Comparison of ENCODE assay signal across 16 cellular contexts in genomic region chr2:46826898-46827245, GRCh38.
DNase-seq lines count a peak whose midpoint lies in the region; ATAC-seq and TF ChIP-seq lines count a peak whose summit lies in the region.
"Had no signal": no experiment of that assay in that cellular context is flagged by ENCODE, and none has a peak within 500 bp of the region (broad histone marks: within the 10 kb centered on the region; RNA-seq: fewer than 3 reads in every experiment).

No MANE protein-coding gene starts in this region.

- H3K27me3 Mint-ChIP-seq in nephron (ENCODE audit: low read depth): peaks cover 4% of the 10 kb centered on the region
- peaks cover 9% of the 10 kb centered on the region for H3K27me3 Mint-ChIP-seq in activated CD4-positive, alpha-beta T cell treated with anti-CD3 and anti-CD28 coated beads for 36 hours
- H3K27me3 Mint-ChIP-seq in activated CD4-positive, alpha-beta memory T cell treated with anti-CD3 and anti-CD28 coated beads, Interleukin-2, amount 10 ng/mL, durations not matched to agents 7 days and 5 days: peaks cover 5% of the 10 kb centered on the region

- ATAC-seq in left ventricle myocardium superior: peak; percentile 6
- no peak for ATAC-seq in activated CD4-positive, alpha-beta T cell treated with anti-CD3 and anti-CD28 coated beads for 36 hours

- no peaks in the 10 kb centered on the region for H3K9me3 ChIP-seq in left ventricle myocardium inferior (replicated peaks)

- no peak overlapping the region for H3K4me3 ChIP-seq in left ventricle myocardium inferior
- H3K4me3 ChIP-seq in coronary artery: no peak overlapping the region

- H3K27ac ChIP-seq in left ventricle myocardium inferior (replicated peaks) (no peak overlapping the region), coronary artery (no peak overlapping the region)

- peaks cover 19% of the 10 kb centered on the region for H3K4me1 ChIP-seq in left ventricle myocardium inferior

- H3K9me3 Mint-ChIP-seq in nephron: no peaks in the 10 kb centered on the region
- no peaks in the 10 kb centered on the region for H3K9me3 Mint-ChIP-seq in activated CD4-positive, alpha-beta T cell treated with anti-CD3 and anti-CD28 coated beads for 36 hours (ENCODE audit: low read depth)
- H3K9me3 Mint-ChIP-seq in activated CD4-positive, alpha-beta memory T cell treated with anti-CD3 and anti-CD28 coated beads, Interleukin-2, amount 10 ng/mL, durations not matched to agents 7 days and 5 days: no peaks in the 10 kb centered on the region

- intact Hi-C loops in left ventricle myocardium superior (cut with micrococcal nuclease) (no loop called here), left ventricle myocardium inferior (cut with micrococcal nuclease) (no loop called here)
- intact Hi-C loops in activated CD4-positive, alpha-beta T cell treated with anti-CD3 and anti-CD28 coated beads for 36 hours (cut with DNase I, micrococcal nuclease): no loop called here

- no peaks in the 10 kb centered on the region for H3K27me3 ChIP-seq in left ventricle myocardium inferior (ENCODE audit: low read depth)

- H3K36me3 ChIP-seq in left ventricle myocardium inferior: no peaks in the 10 kb centered on the region

- H3K4me1 Mint-ChIP-seq in nephron: peaks cover 5% of the 10 kb centered on the region
- H3K4me1 Mint-ChIP-seq in activated CD4-positive, alpha-beta T cell treated with anti-CD3 and anti-CD28 coated beads for 36 hours: no peaks in the 10 kb centered on the region
- H3K4me1 Mint-ChIP-seq in activated CD4-positive, alpha-beta memory T cell treated with anti-CD3 and anti-CD28 coated beads, Interleukin-2, amount 10 ng/mL, durations not matched to agents 7 days and 5 days: no peaks in the 10 kb centered on the region
- H3K4me1 Mint-ChIP-seq: CD14-positive monocyte, IgD-negative memory B cell had no signal

- TF ChIP-seq CTCF in left ventricle myocardium inferior (IDR thresholded peaks at IDR 0.05; ENCODE audit: borderline replicate concordance) (no peak), coronary artery (IDR thresholded peaks at IDR 0.05) (no peak), nephron (IDR thresholded peaks at IDR 0.05; ENCODE audit: unreplicated experiment in 3 of 3) (no peak)

- H3K4me3 Mint-ChIP-seq in nephron: no peak overlapping the region
- H3K4me3 Mint-ChIP-seq in activated CD4-positive, alpha-beta T cell treated with anti-CD3 and anti-CD28 coated beads for 36 hours: no peak overlapping the region
- H3K4me3 Mint-ChIP-seq in activated CD4-positive, alpha-beta memory T cell treated with anti-CD3 and anti-CD28 coated beads, Interleukin-2, amount 10 ng/mL, durations not matched to agents 7 days and 5 days: no peak overlapping the region
- H3K4me3 Mint-ChIP-seq: CD14-positive monocyte, IgD-negative memory B cell had no signal

- DNase-seq in left ventricle myocardium superior: no peak
- no peak for DNase-seq in left ventricle myocardium inferior
- peak; percentile 50 for DNase-seq in coronary artery (ENCODE audit: low spot score)
- DNase-seq in activated CD4-positive, alpha-beta T cell treated with anti-CD3 and anti-CD28 coated beads for 36 hours: no peak
- no peak for DNase-seq in activated CD4-positive, alpha-beta memory T cell treated with anti-CD3 and anti-CD28 coated beads, Interleukin-2, amount 10 ng/mL, durations not matched to agents 7 days and 5 days
- no peak for DNase-seq in nucleus accumbens (lab: John Stamatoyannopoulos, UW)
- DNase-seq: COR-L47, DMS153, Kasumi-1, NCI-H1105, NCI-H1694, NCI-H510A treated with DMSO at 0.1 percent for 48 hours, NCI-H82 had no signal

- POLR2A ChIA-PET in activated CD4-positive, alpha-beta T cell treated with anti-CD3 and anti-CD28 coated beads for 36 hours (lab: Charles Lee): no interaction called here
- POLR2A ChIA-PET in activated CD4-positive, alpha-beta memory T cell treated with anti-CD3 and anti-CD28 coated beads, Interleukin-2, amount 10 ng/mL, durations not matched to agents 7 days and 5 days (lab: Charles Lee): no interaction called here

- H3K36me3 Mint-ChIP-seq in nephron (ENCODE audit: low read depth): no peaks in the 10 kb centered on the region
- no peaks in the 10 kb centered on the region for H3K36me3 Mint-ChIP-seq in activated CD4-positive, alpha-beta T cell treated with anti-CD3 and anti-CD28 coated beads for 36 hours (ENCODE audit: low read depth)
- H3K36me3 Mint-ChIP-seq in activated CD4-positive, alpha-beta memory T cell treated with anti-CD3 and anti-CD28 coated beads, Interleukin-2, amount 10 ng/mL, durations not matched to agents 7 days and 5 days (ENCODE audit: low read depth): no peaks in the 10 kb centered on the region
- H3K36me3 Mint-ChIP-seq: CD14-positive monocyte, IgD-negative memory B cell had no signal

- peak overlapping the region in 2 of 3 experiments; percentile 10 to 30 for H3K27ac Mint-ChIP-seq in nephron
- H3K27ac Mint-ChIP-seq in activated CD4-positive, alpha-beta T cell treated with anti-CD3 and anti-CD28 coated beads for 36 hours: no peak overlapping the region
- H3K27ac Mint-ChIP-seq in activated CD4-positive, alpha-beta memory T cell treated with anti-CD3 and anti-CD28 coated beads, Interleukin-2, amount 10 ng/mL, durations not matched to agents 7 days and 5 days: no peak overlapping the region
- H3K27ac Mint-ChIP-seq: CD14-positive monocyte, IgD-negative memory B cell had no signal

- CTCF ChIA-PET in activated CD4-positive, alpha-beta T cell treated with anti-CD3 and anti-CD28 coated beads for 36 hours (lab: Charles Lee): no interaction called here
- CTCF ChIA-PET in activated CD4-positive, alpha-beta memory T cell treated with anti-CD3 and anti-CD28 coated beads, Interleukin-2, amount 10 ng/mL, durations not matched to agents 7 days and 5 days (lab: Charles Lee): no interaction called here

Comparison
In these comparisons a context has a peak if more than half of its experiments do, and no peak if none do; other contexts are left out.
1. H3K27ac Mint-ChIP-seq: peak in nephron (2 of 3); none in activated CD4-positive, alpha-beta T cell treated with anti-CD3 and anti-CD28 coated beads for 36 hours (single experiment) and activated CD4-positive, alpha-beta memory T cell treated with anti-CD3 and anti-CD28 coated beads, Interleukin-2, amount 10 ng/mL, durations not matched to agents 7 days and 5 days (single experiment).